Comparison of ENCODE assay signal across 18 cellular contexts in genomic region chr14:104757681-104758392, GRCh38.
"Had no signal": no experiment of that assay in that cellular context is flagged by ENCODE, and none has a peak within 500 bp of the region (broad histone marks: within the 10 kb centered on the region; RNA-seq: fewer than 3 reads in every experiment).

No MANE protein-coding gene starts in this region.

- H3K27me3 ChIP-seq: gastrocnemius medialis, pancreas had no signal

- H3K27ac Mint-ChIP-seq: dendritic cell treated with granulocyte-macrophage colony-stimulating factor and Interleukin-4, amounts not matched to agents 40 ng/mL and 50 ng/mL, for 4 days had no signal

- H3K4me2 ChIP-seq: smooth muscle cell had no signal

- H3K9me3 Mint-ChIP-seq: activated T-helper 2 cell treated with anti-CD3 and anti-CD28 coated beads, Interferon-gamma antibody, Interleukin-2, Interleukin-4, amounts not matched to agents 10 μg/mL and 5 μg/mL and 100 μg/mL, durations not matched to agents 14 hours and 24 hours and 36 hours; dendritic cell treated with granulocyte-macrophage colony-stimulating factor and Interleukin-4, amounts not matched to agents 40 ng/mL and 50 ng/mL, for 4 days had no signal

- H3K9me3 ChIP-seq: gastrocnemius medialis, pancreas, thoracic aorta had no signal

- H3K27me3 Mint-ChIP-seq: dendritic cell treated with granulocyte-macrophage colony-stimulating factor and Interleukin-4, amounts not matched to agents 40 ng/mL and 50 ng/mL, for 4 days; naive thymus-derived CD4-positive, alpha-beta T cell had no signal

- ATAC-seq: esophagus mucosa; gastrocnemius medialis; naive thymus-derived CD4-positive, alpha-beta T cell; pancreas; sciatic nerve had no signal

- H3K27ac ChIP-seq: pancreas, thoracic aorta had no signal

- DNase-seq: activated CD4-positive, alpha-beta T cell treated with anti-CD3 and anti-CD28 coated beads, Interleukin-2, amount 50 U/mL, for 1 hour; activated CD4-positive, CD25-positive, alpha-beta regulatory T cell; activated naive CD4-positive, alpha-beta T cell treated with Interleukin-2 at 50 U/mL for 16 hours; effector CD8-positive, alpha-beta T cell; gastrocnemius medialis; head of caudate nucleus; mesenchymal stem cell; naive thymus-derived CD4-positive, alpha-beta T cell; stimulated activated CD4-positive, alpha-beta T cell treated with anti-CD3 and anti-CD28 coated beads, Interleukin-4, amount 100 ng/mL, for 1 hour; T-helper 1 cell; T1000 had no signal

- H3K4me3 Mint-ChIP-seq: dendritic cell treated with granulocyte-macrophage colony-stimulating factor and Interleukin-4, amounts not matched to agents 40 ng/mL and 50 ng/mL, for 4 days had no signal

- H3K4me3 ChIP-seq: gastrocnemius medialis, pancreas, smooth muscle cell, thoracic aorta had no signal
